In the genomic region with DNA sequence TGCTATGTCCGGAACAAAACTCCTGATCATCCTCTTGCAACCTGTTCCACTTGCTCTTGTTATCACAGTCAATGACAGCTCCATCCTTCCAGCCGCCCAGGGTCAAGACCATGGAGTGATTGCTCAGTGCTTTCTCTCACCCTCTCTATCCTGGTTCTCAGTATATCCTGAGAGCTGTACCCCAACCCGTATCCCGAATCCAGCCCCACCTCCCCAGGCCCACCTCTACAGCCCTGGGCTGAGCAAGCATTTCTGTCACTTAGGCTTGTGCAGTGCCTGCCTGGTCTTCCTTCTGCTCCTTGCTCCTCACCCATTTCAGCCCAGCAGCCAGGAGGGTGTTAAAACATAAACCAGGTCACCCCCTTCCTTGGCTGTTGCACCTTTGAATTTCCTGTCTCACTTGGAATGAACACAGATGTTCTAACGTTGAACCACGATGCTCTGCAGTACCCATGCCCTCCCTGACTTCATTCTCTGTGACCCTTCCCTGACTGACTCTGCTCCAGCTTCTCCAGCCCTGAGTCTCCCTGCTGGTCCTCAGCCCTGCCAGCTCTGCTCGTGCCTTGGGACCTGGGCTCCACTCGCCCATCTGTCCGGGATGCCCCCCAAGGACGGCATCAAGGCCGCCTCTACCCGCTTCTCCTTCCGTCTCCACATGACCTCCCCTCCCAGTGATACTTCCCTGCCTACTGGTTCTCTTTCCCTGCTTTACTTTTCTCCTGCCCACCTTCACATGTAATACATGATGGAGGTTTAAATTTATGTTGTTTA, we compare ENCODE assay signal across 24 cellular contexts.
"Had no signal": no experiment of that assay in that cellular context is flagged by ENCODE, and none has a peak within 500 bp of the region (broad histone marks: within the 10 kb centered on the region; RNA-seq: fewer than 3 reads in every experiment).

No MANE protein-coding gene starts in this region.

- H3K79me2 ChIP-seq: hepatocyte had no signal

- H3K27me3 ChIP-seq: esophagus muscularis mucosa, foreskin keratinocyte, hepatocyte, left lung had no signal

- H3K27ac ChIP-seq: coronary artery, dorsolateral prefrontal cortex, esophagus muscularis mucosa, foreskin keratinocyte, gastroesophageal sphincter, heart left ventricle, hepatocyte, left lung, lower lobe of right lung had no signal

- ATAC-seq: foreskin keratinocyte, gastroesophageal sphincter, heart left ventricle, left cardiac atrium, left lung, left ventricle myocardium superior, lower lobe of right lung, mucosa of descending colon had no signal

- H3K36me3 Mint-ChIP-seq: mesothelial cell of epicardium had no signal

- H3K4me2 ChIP-seq: hepatocyte had no signal

- DNase-seq: dermis blood vessel endothelial cell; dorsolateral prefrontal cortex; effector CD4-positive, alpha-beta T cell; effector memory CD4-positive, alpha-beta T cell; foreskin keratinocyte; heart left ventricle; hypothalamus; immature natural killer cell; left cardiac atrium; left lung; left ventricle myocardium superior; lower lobe of right lung; mesenchymal stem cell; mucosa of descending colon had no signal

- H3K36me3 ChIP-seq: esophagus muscularis mucosa, gastroesophageal sphincter, heart left ventricle, left lung, lower lobe of right lung had no signal

- FAIRE-seq: colon, endothelial cell of umbilical vein, frontal cortex, islet of Langerhans, keratinocyte had no signal

- H3K9me3 ChIP-seq: esophagus muscularis mucosa, gastroesophageal sphincter, left lung, lower lobe of right lung, mucosa of descending colon had no signal

- H3K4me3 Mint-ChIP-seq: immature natural killer cell, mesothelial cell of epicardium had no signal

- H3K4me1 ChIP-seq: esophagus muscularis mucosa, foreskin keratinocyte, gastroesophageal sphincter, heart left ventricle, left lung, lower lobe of right lung had no signal

- H2AFZ ChIP-seq: hepatocyte had no signal

- H3K4me3 ChIP-seq: coronary artery, dorsolateral prefrontal cortex, esophagus muscularis mucosa, gastroesophageal sphincter, heart left ventricle, hepatocyte, left lung, lower lobe of right lung, mucosa of descending colon had no signal

- H3K27ac Mint-ChIP-seq: immature natural killer cell, mesothelial cell of epicardium had no signal
